Comparison of ENCODE assay signal across 8 cellular contexts in genomic region chr3:138608322-138609214, GRCh38. TPM values are rescaled to one million over a fixed set of nuclear protein-coding genes. Genes with fewer than 3 reads are reported as not detected.
A peak's percentile ranks its signal among the peaks of the same experiment; 100 is the strongest.
DNase-seq lines count a peak whose midpoint lies in the region; ATAC-seq and TF ChIP-seq lines count a peak whose summit lies in the region.

FAIM (plus strand) TSS chr3:138608771; CDS start chr3:138619727, 10,956 bp downstream.

- H3K4me2 ChIP-seq in OCI-LY3 (ENCODE audit: low read length) (peak within 1 kb of the TSS; percentile 96), fibroblast of lung (ENCODE audit: extremely low read depth, insufficient read depth, low read length) (peak within 1 kb of the TSS; percentile 91)

- POLR2A ChIA-PET in naive thymus-derived CD8-positive, alpha-beta T cell (lab: Charles Lee): interaction anchor here (0.6 to 3.9 kb wide), 12 partner anchors 11 to 434 kb away, joined by 3 to 53 read pairs (median 5); partner anchors contain the start of genes ARMC8, CEP70, DBR1 and PIK3CB

- no peaks in the 10 kb centered on the region for H3K9me3 Mint-ChIP-seq in activated T-helper 1 cell treated with anti-CD3 and anti-CD28 coated beads, Interleukin-12 subunit alpha, Interleukin-12 subunit beta, Interleukin-2, Interleukin-4 antibody, amounts not matched to agents 30 ng/mL and 10 ng/mL and 1 ng/mL, durations not matched to agents 14 hours and 24 hours and 36 hours
- peaks cover 0 to 4% (median 0%) of the 10 kb centered on the region in 9 donors for H3K9me3 Mint-ChIP-seq in naive thymus-derived CD8-positive, alpha-beta T cell
- H3K9me3 Mint-ChIP-seq in stimulated activated naive B cell treated with anti-CD40 and anti-IgM and Interleukin-4, amounts not matched to agents 10 μg/mL and 1 μg/mL and 100 μg/mL, for 72 hours: no peaks in the 10 kb centered on the region

- peak within 1 kb of the TSS; percentile 85 for H3K4me3 ChIP-seq in OCI-LY3 (ENCODE audit: low read length)
- peak within 1 kb of the TSS; percentile 25 to 79 (median 52) for H3K4me3 ChIP-seq in fibroblast of lung (replicated peaks in 1 of 4; ENCODE audit: control extremely low read depth in 1 of 4, insufficient read depth in 1 of 4, low read depth in 3 of 4, low read length in 4 of 4)

- DNase-seq in COLO829 (ENCODE audit: low spot score) (peak; percentile 39), fibroblast of lung (ENCODE audit: low read depth in 2 of 2) (peak; percentile 76 to 78)
- DNase-seq in activated T-helper 1 cell treated with anti-CD3 and anti-CD28 coated beads, Interleukin-12 subunit alpha, Interleukin-12 subunit beta, Interleukin-2, Interleukin-4 antibody, amounts not matched to agents 30 ng/mL and 10 ng/mL and 1 ng/mL, durations not matched to agents 14 hours and 24 hours and 36 hours (ENCODE audit: low spot score): peak; percentile 46
- DNase-seq in naive thymus-derived CD8-positive, alpha-beta T cell: peak; percentile 58 to 87 (median 70)
- peak; percentile 70 for DNase-seq in stimulated activated naive B cell treated with anti-CD40 and anti-IgM and Interleukin-4, amounts not matched to agents 10 μg/mL and 1 μg/mL and 100 μg/mL, for 72 hours

- no peaks in the 10 kb centered on the region for H4K20me1 ChIP-seq in OCI-LY3 (ENCODE audit: insufficient read depth, low read length)
- no peaks in the 10 kb centered on the region for H4K20me1 ChIP-seq in fibroblast of lung (ENCODE audit: control insufficient read depth, extremely low read depth, insufficient read depth, low read length)

- peaks cover 11% of the 10 kb centered on the region for H3K4me1 Mint-ChIP-seq in activated T-helper 1 cell treated with anti-CD3 and anti-CD28 coated beads, Interleukin-12 subunit alpha, Interleukin-12 subunit beta, Interleukin-2, Interleukin-4 antibody, amounts not matched to agents 30 ng/mL and 10 ng/mL and 1 ng/mL, durations not matched to agents 14 hours and 24 hours and 36 hours (ENCODE audit: low read depth)
- peaks cover 10 to 26% (median 22%) of the 10 kb centered on the region in 4 donors for H3K4me1 Mint-ChIP-seq in naive thymus-derived CD8-positive, alpha-beta T cell
- peaks cover 7 to 24% of the 10 kb centered on the region in 2 donors for H3K4me1 Mint-ChIP-seq in stimulated activated naive B cell treated with anti-CD40 and anti-IgM and Interleukin-4, amounts not matched to agents 10 μg/mL and 1 μg/mL and 100 μg/mL, for 72 hours

- H3K27ac ChIP-seq in OCI-LY3 (ENCODE audit: low read length) (peak within 1 kb of the TSS; percentile 71), fibroblast of lung (ENCODE audit: insufficient read depth, low read length) (peak within 1 kb of the TSS; percentile 86)

- H3K27me3 Mint-ChIP-seq in activated T-helper 1 cell treated with anti-CD3 and anti-CD28 coated beads, Interleukin-12 subunit alpha, Interleukin-12 subunit beta, Interleukin-2, Interleukin-4 antibody, amounts not matched to agents 30 ng/mL and 10 ng/mL and 1 ng/mL, durations not matched to agents 14 hours and 24 hours and 36 hours (ENCODE audit: insufficient read depth): peaks cover 6% of the 10 kb centered on the region
- H3K27me3 Mint-ChIP-seq in naive thymus-derived CD8-positive, alpha-beta T cell: peaks cover 0 to 6% (median 0%) of the 10 kb centered on the region in 5 donors
- no peaks in the 10 kb centered on the region for H3K27me3 Mint-ChIP-seq in stimulated activated naive B cell treated with anti-CD40 and anti-IgM and Interleukin-4, amounts not matched to agents 10 μg/mL and 1 μg/mL and 100 μg/mL, for 72 hours

- H3K36me3 Mint-ChIP-seq in activated T-helper 1 cell treated with anti-CD3 and anti-CD28 coated beads, Interleukin-12 subunit alpha, Interleukin-12 subunit beta, Interleukin-2, Interleukin-4 antibody, amounts not matched to agents 30 ng/mL and 10 ng/mL and 1 ng/mL, durations not matched to agents 14 hours and 24 hours and 36 hours (ENCODE audit: low read depth): peaks cover 8% of the 10 kb centered on the region
- peaks cover 0 to 4% (median 0%) of the 10 kb centered on the region in 3 donors for H3K36me3 Mint-ChIP-seq in naive thymus-derived CD8-positive, alpha-beta T cell
- peaks cover 1 to 4% of the 10 kb centered on the region in 2 donors for H3K36me3 Mint-ChIP-seq in stimulated activated naive B cell treated with anti-CD40 and anti-IgM and Interleukin-4, amounts not matched to agents 10 μg/mL and 1 μg/mL and 100 μg/mL, for 72 hours

- H3K79me2 ChIP-seq in OCI-LY3 (ENCODE audit: low read length) (peaks cover 38% of the 10 kb centered on the region), fibroblast of lung (ENCODE audit: control insufficient read depth, insufficient read depth, low read length) (no peaks in the 10 kb centered on the region)

- H3K9ac ChIP-seq in OCI-LY3 (ENCODE audit: low read length): peak within 1 kb of the TSS; percentile 78
- H3K9ac ChIP-seq in fibroblast of lung (ENCODE audit: insufficient read depth, low read length): peak within 1 kb of the TSS; percentile 93

- peak within 1 kb of the TSS; percentile 92 for H3K27ac Mint-ChIP-seq in activated T-helper 1 cell treated with anti-CD3 and anti-CD28 coated beads, Interleukin-12 subunit alpha, Interleukin-12 subunit beta, Interleukin-2, Interleukin-4 antibody, amounts not matched to agents 30 ng/mL and 10 ng/mL and 1 ng/mL, durations not matched to agents 14 hours and 24 hours and 36 hours
- H3K27ac Mint-ChIP-seq in naive thymus-derived CD8-positive, alpha-beta T cell: peak within 1 kb of the TSS; percentile 93 to 100 (median 97)
- peak within 1 kb of the TSS; percentile 92 for H3K27ac Mint-ChIP-seq in stimulated activated naive B cell treated with anti-CD40 and anti-IgM and Interleukin-4, amounts not matched to agents 10 μg/mL and 1 μg/mL and 100 μg/mL, for 72 hours

- intact Hi-C loops in activated T-helper 1 cell treated with anti-CD3 and anti-CD28 coated beads, Interleukin-12 subunit alpha, Interleukin-12 subunit beta, Interleukin-2, Interleukin-4 antibody, amounts not matched to agents 30 ng/mL and 10 ng/mL and 1 ng/mL, durations not matched to agents 14 hours and 24 hours and 36 hours (cut with micrococcal nuclease): loop anchor here (1.0 to 2.0 kb wide), 2 partner anchors 14 to 226 kb away; partner anchors contain the start of genes CEP70 and PIK3CB

- H3K4me1 ChIP-seq in OCI-LY3 (ENCODE audit: low read length): peaks cover 17% of the 10 kb centered on the region
- H3K4me1 ChIP-seq in fibroblast of lung (ENCODE audit: control insufficient read depth, extremely low read depth, insufficient read depth, low read length): peaks cover 3% of the 10 kb centered on the region

- H3K9me3 ChIP-seq in OCI-LY3 (ENCODE audit: insufficient read depth, low read length) (no peaks in the 10 kb centered on the region), fibroblast of lung (ENCODE audit: control insufficient read depth, insufficient read depth, low read depth, low read length) (no peaks in the 10 kb centered on the region)

- peak within 1 kb of the TSS; percentile 95 for H2AFZ ChIP-seq in OCI-LY3 (ENCODE audit: low read depth, low read length)
- peak within 1 kb of the TSS; percentile 87 for H2AFZ ChIP-seq in fibroblast of lung (ENCODE audit: low read length)

- ATAC-seq in GM19372 (IDR thresholded peaks at IDR 0.05; ENCODE audit: low read depth, unreplicated experiment) (peak; percentile 75), HG03469 (IDR thresholded peaks at IDR 0.05; ENCODE audit: unreplicated experiment) (peak; percentile 50)
- peak; percentile 83 to 84 for ATAC-seq in naive thymus-derived CD8-positive, alpha-beta T cell
- ATAC-seq in stimulated activated naive B cell treated with anti-CD40 and anti-IgM and Interleukin-4, amounts not matched to agents 10 μg/mL and 1 μg/mL and 100 μg/mL, for 72 hours (replicated peaks): peak; percentile 82 to 83

- peak within 1 kb of the TSS; percentile 89 for H3K4me3 Mint-ChIP-seq in activated T-helper 1 cell treated with anti-CD3 and anti-CD28 coated beads, Interleukin-12 subunit alpha, Interleukin-12 subunit beta, Interleukin-2, Interleukin-4 antibody, amounts not matched to agents 30 ng/mL and 10 ng/mL and 1 ng/mL, durations not matched to agents 14 hours and 24 hours and 36 hours
- H3K4me3 Mint-ChIP-seq in naive thymus-derived CD8-positive, alpha-beta T cell: peak within 1 kb of the TSS; percentile 79 to 99 (median 92)
- H3K4me3 Mint-ChIP-seq in stimulated activated naive B cell treated with anti-CD40 and anti-IgM and Interleukin-4, amounts not matched to agents 10 μg/mL and 1 μg/mL and 100 μg/mL, for 72 hours: peak within 1 kb of the TSS; percentile 85 to 87

- H3K27me3 ChIP-seq in OCI-LY3 (ENCODE audit: low read depth, low read length) (no peaks in the 10 kb centered on the region), fibroblast of lung (ENCODE audit: control insufficient read depth, insufficient read depth, low read length) (no peaks in the 10 kb centered on the region)

- TF ChIP-seq CTCF in OCI-LY3 (IDR thresholded peaks at IDR 0.05; ENCODE audit: low read depth, low read length): no peak
- no peak for TF ChIP-seq CTCF in fibroblast of lung (conservative IDR thresholded peaks at IDR 0.05 in 1 of 2, IDR thresholded peaks at IDR 0.05 in 1 of 2; ENCODE audit: low read depth in 1 of 2, low read length in 2 of 2)

- H3K36me3 ChIP-seq in OCI-LY3 (replicated peaks; ENCODE audit: low read depth, low read length): peaks cover 7% of the 10 kb centered on the region
- no peaks in the 10 kb centered on the region for H3K36me3 ChIP-seq in fibroblast of lung (ENCODE audit: control insufficient read depth, insufficient read depth, low read length)

RNA-seq across cellular contexts. Expression of gene FAIM, which starts in this region (rescaled TPM):
- 1.4 and 2.3 TPM in 2 replicates for total RNA-seq in activated T-helper 1 cell treated with anti-CD3 and anti-CD28 coated beads, Interleukin-12 subunit alpha, Interleukin-12 subunit beta, Interleukin-2, Interleukin-4 antibody, amounts not matched to agents 30 ng/mL and 10 ng/mL and 1 ng/mL, durations not matched to agents 14 hours and 24 hours and 36 hours
- 7.4 and 9.4 TPM in 2 replicates for total RNA-seq in fibroblast of lung
- polyA plus RNA-seq in fibroblast of lung: 10.5 and 11.7 TPM in 2 replicates
- polyA plus RNA-seq in fibroblast of lung (2012): 14.9 and 15.7 TPM in 2 replicates
- 2.9 TPM in 1 of 2 replicates, not detected in the other for polyA minus RNA-seq in fibroblast of lung (ENCODE audit: low replicate concordance)
- 1 to 10 TPM; 5.6 to 6.5 TPM for total RNA-seq in naive thymus-derived CD8-positive, alpha-beta T cell
- polyA plus RNA-seq in naive thymus-derived CD8-positive, alpha-beta T cell: 1 to 10 TPM; 8.7 to 9.7 (median 9.6) TPM

Comparison
In these comparisons a context has a peak if more than half of its experiments do, and no peak if none do; other contexts are left out.
1. Peak in every context shown above with its lines: DNase-seq, ATAC-seq, H3K4me3 ChIP-seq and H3K27ac ChIP-seq.